In genomic region chr9:124309665-124310064, GRCh38 we compare ENCODE assay signal across 10 cellular contexts. TPM values are rescaled to one million over a fixed set of nuclear protein-coding genes. Genes with fewer than 3 reads are reported as not detected.
DNase-seq lines count a peak whose midpoint lies in the region; TF ChIP-seq lines count a peak whose summit lies in the region.
"Had no signal": no experiment of that assay in that cellular context is flagged by ENCODE, and none has a peak within 500 bp of the region (broad histone marks: within the 10 kb centered on the region; RNA-seq: fewer than 3 reads in every experiment).

No MANE protein-coding gene starts in this region.

- 92% methylated on average over 13 of the region's 14 CpGs for WGBS in suprapubic skin

- H3K9me3 Mint-ChIP-seq in activated CD4-positive, alpha-beta memory T cell treated with anti-CD3 and anti-CD28 coated beads for 36 hours: no peaks in the 10 kb centered on the region
- H3K9me3 Mint-ChIP-seq: brain, naive B cell had no signal

- H3K9me3 ChIP-seq in uterus (no peaks in the 10 kb centered on the region), suprapubic skin (no peaks in the 10 kb centered on the region)

- no peaks in the 10 kb centered on the region for H3K36me3 ChIP-seq in uterus
- H3K36me3 ChIP-seq in suprapubic skin: peaks cover 40% of the 10 kb centered on the region

- no peak overlapping the region for H3K27ac Mint-ChIP-seq in activated CD4-positive, alpha-beta memory T cell treated with anti-CD3 and anti-CD28 coated beads for 36 hours

- no peak overlapping the region for H3K4me3 Mint-ChIP-seq in activated CD4-positive, alpha-beta memory T cell treated with anti-CD3 and anti-CD28 coated beads for 36 hours
- H3K4me3 Mint-ChIP-seq: brain, naive B cell had no signal

- no peak for TF ChIP-seq POLR2A in uterus (IDR thresholded peaks at IDR 0.05)
- TF ChIP-seq POLR2A in suprapubic skin (IDR thresholded peaks at IDR 0.05): no peak

- POLR2A ChIA-PET in activated CD4-positive, alpha-beta memory T cell treated with anti-CD3 and anti-CD28 coated beads for 36 hours (lab: Charles Lee): no interaction called here
- POLR2A ChIA-PET in HEK293T (lab: Yijun Ruan, JAX): no interaction called here

- H3K4me1 ChIP-seq in uterus: no peaks in the 10 kb centered on the region
- H3K4me1 ChIP-seq in suprapubic skin: no peaks in the 10 kb centered on the region

- H3K27me3 ChIP-seq in uterus (no peaks in the 10 kb centered on the region), suprapubic skin (no peaks in the 10 kb centered on the region)

- no peaks in the 10 kb centered on the region for H3K27me3 Mint-ChIP-seq in activated CD4-positive, alpha-beta memory T cell treated with anti-CD3 and anti-CD28 coated beads for 36 hours
- H3K27me3 Mint-ChIP-seq: naive B cell had no signal

- no peak for TF ChIP-seq EP300 in suprapubic skin (IDR thresholded peaks at IDR 0.05)

- peaks cover 2% of the 10 kb centered on the region for H3K36me3 Mint-ChIP-seq in activated CD4-positive, alpha-beta memory T cell treated with anti-CD3 and anti-CD28 coated beads for 36 hours
- H3K36me3 Mint-ChIP-seq: naive B cell had no signal

- H3K4me3 ChIP-seq in uterus: no peak overlapping the region
- H3K4me3 ChIP-seq in suprapubic skin: no peak overlapping the region

- intact Hi-C loops in uterus (cut with DNase I; ENCODE audit: low total_unique reads): no loop called here
- intact Hi-C loops in activated CD4-positive, alpha-beta memory T cell treated with anti-CD3 and anti-CD28 coated beads for 36 hours (cut with micrococcal nuclease): no loop called here

- H3K27ac ChIP-seq in uterus: no peak overlapping the region
- H3K27ac ChIP-seq in suprapubic skin: no peak overlapping the region

- DNase-seq in HS-5 (ENCODE audit: low read depth) (peak; percentile 99), astrocyte of the hippocampus (ENCODE audit: low read depth, low spot score) (peak; percentile 98), iPS-NIHi11 (ENCODE audit: low spot score) (peak; percentile 68), uterus (peak; percentile 58 to 61), suprapubic skin (ENCODE audit: low spot score in 2 of 2) (no peak), HEK293T (ENCODE audit: extremely low spot score) (no peak)
- DNase-seq in activated CD4-positive, alpha-beta memory T cell treated with anti-CD3 and anti-CD28 coated beads for 36 hours: no peak
- DNase-seq: naive B cell, NCI-H1694 treated with DMSO at 0.1 percent for 48 hours had no signal

- peaks cover 10% of the 10 kb centered on the region for H3K4me1 Mint-ChIP-seq in activated CD4-positive, alpha-beta memory T cell treated with anti-CD3 and anti-CD28 coated beads for 36 hours (ENCODE audit: low read depth)

- CTCF ChIA-PET in activated CD4-positive, alpha-beta memory T cell treated with anti-CD3 and anti-CD28 coated beads for 36 hours (lab: Charles Lee): interaction anchor here (0.8 to 1.5 kb wide), 3 partner anchors 10 to 183 kb away, joined by 4 to 6 read pairs (median 4); no protein-coding TSS in a partner anchor
- CTCF ChIA-PET in HEK293T (lab: Yijun Ruan, JAX): no interaction called here

- TF ChIP-seq CTCF in uterus (IDR thresholded peaks at IDR 0.05) (no peak), suprapubic skin (IDR thresholded peaks at IDR 0.05) (no peak)

TF ChIP-seq in HEK293T, 16 proteins besides CTCF, POLR2A, EP300 and RAD21:
- no peak for TF ChIP-seq BHLHE40 (IDR thresholded peaks at IDR 0.05; ENCODE audit: borderline replicate concordance)
- TF ChIP-seq SUZ12 (IDR thresholded peaks at IDR 0.05): no peak
- no peak for TF ChIP-seq ZNF384 (IDR thresholded peaks at IDR 0.05)
- no peak for TF ChIP-seq HDGF (IDR thresholded peaks at IDR 0.05; ENCODE audit: borderline replicate concordance)
- no peak for TF ChIP-seq FOXM1 (IDR thresholded peaks at IDR 0.05; ENCODE audit: borderline replicate concordance)
- TF ChIP-seq ARNT (IDR thresholded peaks at IDR 0.05): no peak
- no peak for TF ChIP-seq SP1 (IDR thresholded peaks at IDR 0.05)
- no peak for TF ChIP-seq TARDBP (IDR thresholded peaks at IDR 0.05)
- TF ChIP-seq ELF4 (IDR thresholded peaks at IDR 0.05): no peak
- no peak for TF ChIP-seq NFRKB (IDR thresholded peaks at IDR 0.05)
- no peak for TF ChIP-seq FOXK2 (IDR thresholded peaks at IDR 0.05)

RNA-seq across cellular contexts. Expression of gene NEK6, which starts 51.9 kb away (rescaled TPM):
- total RNA-seq in uterus (10 to 100 TPM in 3 of 4 donors, 1 to 10 TPM in 1; 6.1 to 38.5 (median 34.7) TPM), suprapubic skin (10 to 100 TPM in 2 of 4 donors, 1 to 10 TPM in 2; 5.4 to 17.5 (median 10.6) TPM)
- 10 to 100 TPM; 16.1 to 18.8 TPM for total RNA-seq in activated CD4-positive, alpha-beta memory T cell treated with anti-CD3 and anti-CD28 coated beads for 36 hours

Comparison
In these comparisons a context has a peak if more than half of its experiments do, and no peak if none do; other contexts are left out.
1. DNase-seq: peak in HS-5 (single experiment), astrocyte of the hippocampus (single experiment), iPS-NIHi11 (single experiment) and uterus (2 of 2); none in activated CD4-positive, alpha-beta memory T cell treated with anti-CD3 and anti-CD28 coated beads for 36 hours (single experiment), suprapubic skin (0 of 2) and HEK293T (single experiment).